Comparison of ENCODE assay signal across 9 cellular contexts in genomic region chr3:58051196-58051595, GRCh38.
DNase-seq lines count a peak whose midpoint lies in the region; ATAC-seq and TF ChIP-seq lines count a peak whose summit lies in the region.
"Had no signal": no experiment of that assay in that cellular context is flagged by ENCODE, and none has a peak within 500 bp of the region (broad histone marks: within the 10 kb centered on the region; RNA-seq: fewer than 3 reads in every experiment).

No MANE protein-coding gene starts in this region.

- ATAC-seq in HG02970 (IDR thresholded peaks at IDR 0.05; ENCODE audit: low FRiP score, unreplicated experiment) = no peak
- no peak for ATAC-seq in stimulated activated memory B cell treated with anti-CD40 and anti-IgM and Interleukin-4, amounts not matched to agents 10 μg/mL and 1 μg/mL and 100 μg/mL, for 72 hours
- no peak for ATAC-seq in HG03342 (IDR thresholded peaks at IDR 0.05; ENCODE audit: unreplicated experiment)
- no peak for ATAC-seq in GM18519 (IDR thresholded peaks at IDR 0.05; ENCODE audit: low FRiP score, unreplicated experiment)

- H3K27me3 ChIP-seq in stomach smooth muscle (ENCODE audit: control insufficient read depth in 1 of 2, insufficient read depth in 2 of 2, low read length in 2 of 2) = no peaks in the 10 kb centered on the region

- no peak for TF ChIP-seq CTCF in HEK293 (tag by site-specific recombination; IDR thresholded peaks at IDR 0.05)

- peaks cover 3% of the 10 kb centered on the region for H3K9me3 Mint-ChIP-seq in stimulated activated memory B cell treated with anti-CD40 and anti-IgM and Interleukin-4, amounts not matched to agents 10 μg/mL and 1 μg/mL and 100 μg/mL, for 72 hours

- H3K9me3 ChIP-seq in HEK293 (ENCODE audit: control insufficient read depth, insufficient read depth, low read depth, low read length) = no peaks in the 10 kb centered on the region
- peaks cover 0 to 4% of the 10 kb centered on the region in 2 donors for H3K9me3 ChIP-seq in stomach smooth muscle (ENCODE audit: control insufficient read depth in 2 of 2, low read length in 2 of 2)

- H3K4me1 ChIP-seq in HEK293 (ENCODE audit: control insufficient read depth, insufficient read depth, low read length) (peaks cover 13% of the 10 kb centered on the region), stomach smooth muscle (ENCODE audit: control insufficient read depth, insufficient read depth, low read length) (peaks cover 39% of the 10 kb centered on the region)

- no peak overlapping the region for H3K27ac Mint-ChIP-seq in stimulated activated memory B cell treated with anti-CD40 and anti-IgM and Interleukin-4, amounts not matched to agents 10 μg/mL and 1 μg/mL and 100 μg/mL, for 72 hours

- H3K36me3 Mint-ChIP-seq in stimulated activated memory B cell treated with anti-CD40 and anti-IgM and Interleukin-4, amounts not matched to agents 10 μg/mL and 1 μg/mL and 100 μg/mL, for 72 hours = no peaks in the 10 kb centered on the region

- no peaks in the 10 kb centered on the region for H3K27me3 Mint-ChIP-seq in stimulated activated memory B cell treated with anti-CD40 and anti-IgM and Interleukin-4, amounts not matched to agents 10 μg/mL and 1 μg/mL and 100 μg/mL, for 72 hours

- peak; percentile 22 to 30 for DNase-seq in SW 1271 (lab: John Stamatoyannopoulos, UW)
- DNase-seq in foreskin melanocyte = peak; percentile 76
- DNase-seq: dermis blood vessel endothelial cell had no signal

- POLR2A ChIA-PET in HEK293 (lab: Yijun Ruan, JAX) = no interaction called here

- CTCF ChIA-PET in HEK293 (lab: Yijun Ruan, JAX) = interaction anchor here (1.6 kb wide), 1 partner anchor 9 kb away, joined by 3 read pairs; no protein-coding TSS in a partner anchor

- H3K4me1 Mint-ChIP-seq in stimulated activated memory B cell treated with anti-CD40 and anti-IgM and Interleukin-4, amounts not matched to agents 10 μg/mL and 1 μg/mL and 100 μg/mL, for 72 hours = peaks cover 12% of the 10 kb centered on the region

- no peak overlapping the region for H3K4me3 Mint-ChIP-seq in stimulated activated memory B cell treated with anti-CD40 and anti-IgM and Interleukin-4, amounts not matched to agents 10 μg/mL and 1 μg/mL and 100 μg/mL, for 72 hours

- H3K36me3 ChIP-seq in HEK293 (ENCODE audit: control insufficient read depth in 2 of 2, insufficient read depth in 1 of 2, low read length in 2 of 2) (no peaks in the 10 kb centered on the region), stomach smooth muscle (ENCODE audit: control insufficient read depth in 2 of 2, insufficient read depth in 2 of 2, low read length in 2 of 2) (no peaks in the 10 kb centered on the region)

- no peak overlapping the region for H3K27ac ChIP-seq in HEK293 (ENCODE audit: extremely low read depth, low read depth, low read length)
- peak overlapping the region; percentile 69 for H3K27ac ChIP-seq in stomach smooth muscle (ENCODE audit: low read length)

- H3K4me3 ChIP-seq in HEK293 (ENCODE audit: low read depth, low read length) = no peak overlapping the region
- H3K4me3 ChIP-seq in stomach smooth muscle (ENCODE audit: low read length in 2 of 2) = no peak overlapping the region

- no peak overlapping the region for H3K9ac ChIP-seq in stomach smooth muscle (ENCODE audit: low read length in 2 of 2)

TF ChIP-seq in HEK293, 187 proteins besides CTCF, POLR2A, EP300 and RAD21:
- TF ChIP-seq ZNF692 (tag by site-specific recombination; IDR thresholded peaks at IDR 0.05) (0 out of 2 replicates have a peak, but pooled peaks have one; percentile 23), TRIM28 (IDR thresholded peaks at IDR 0.05; ENCODE audit: borderline replicate concordance, low read length) (0 out of 2 replicates have a peak, but pooled peaks have one; percentile 16), ZNF561 (tag by site-specific recombination; IDR thresholded peaks at IDR 0.05; ENCODE audit: borderline replicate concordance) (no peak), PRDM1 (tag by site-specific recombination; IDR thresholded peaks at IDR 0.05) (peak; percentile 84)
